Comparison of ENCODE assay signal across 20 cellular contexts in the genomic region with DNA sequence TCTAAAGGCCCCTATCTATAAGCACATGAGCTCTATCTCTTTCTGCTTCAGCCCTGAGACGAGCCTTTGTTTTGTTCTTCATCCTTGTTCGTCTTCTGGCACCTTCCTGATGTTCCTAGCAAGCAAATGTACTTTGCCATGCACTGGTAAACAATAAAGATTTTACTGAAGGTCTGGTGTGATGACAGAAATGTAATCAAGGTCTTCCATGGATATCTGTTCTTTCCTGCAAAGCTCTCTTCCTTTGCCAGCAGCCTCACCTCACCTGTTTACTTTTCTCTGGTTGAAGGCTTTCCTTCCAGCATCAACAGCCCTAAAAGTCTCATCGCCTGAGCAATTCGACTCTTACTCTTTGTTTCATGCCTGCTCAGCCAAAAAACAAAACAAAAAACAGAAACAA.
A peak's percentile ranks its signal among the peaks of the same experiment; 100 is the strongest.
DNase-seq lines count a peak whose midpoint lies in the region; ATAC-seq and TF ChIP-seq lines count a peak whose summit lies in the region.
"Had no signal": no experiment of that assay in that cellular context is flagged by ENCODE, and none has a peak within 500 bp of the region (broad histone marks: within the 10 kb centered on the region; RNA-seq: fewer than 3 reads in every experiment).

No MANE protein-coding gene starts in this region.

- POLR2A ChIA-PET in HEK293T (lab: Yijun Ruan, JAX) = no interaction called here

- H3K4me3 Mint-ChIP-seq in activated naive CD8-positive, alpha-beta T cell treated with anti-CD3 and anti-CD28 coated beads for 36 hours = no peak overlapping the region
- no peak overlapping the region for H3K4me3 Mint-ChIP-seq in activated naive CD8-positive, alpha-beta T cell treated with anti-CD3 and anti-CD28 coated beads, Interleukin-2, amount 50 U/mL, for 24 hours
- H3K4me3 Mint-ChIP-seq: CD14-positive monocyte had no signal

- intact Hi-C loops in left colon (cut with DNase I, micrococcal nuclease) = no loop called here

- DNase-seq in activated naive CD8-positive, alpha-beta T cell treated with anti-CD3 and anti-CD28 coated beads for 36 hours = no peak
- no peak for DNase-seq in activated naive CD8-positive, alpha-beta T cell treated with anti-CD3 and anti-CD28 coated beads, Interleukin-2, amount 50 U/mL, for 24 hours
- DNase-seq in NCI-H345 treated with DMSO at 0.1 percent for 48 hours (lab: John Stamatoyannopoulos, UW; ENCODE audit: unreplicated experiment) = peak; percentile 28
- no peak for DNase-seq in left colon
- no peak for DNase-seq in activated naive CD4-positive, alpha-beta T cell treated with anti-CD3 and anti-CD28 coated beads, Interleukin-2, amount 50 U/mL, for 72 hours (ENCODE audit: low spot score in 2 of 2)
- DNase-seq in HEK293T (ENCODE audit: extremely low spot score) = no peak
- DNase-seq: ACHN, AML-193, GDM1, GOT3, KG1, MV-4-11, NCI-H1417 treated with DMSO at 0.1 percent for 48 hours, NCI-H187 treated with DMSO at 0.1 percent for 48 hours, NCI-H2171 treated with DMSO at 0.1 percent for 48 hours, NCI-H524, NCI-H82, PC-9 had no signal

- peaks cover 11% of the 10 kb centered on the region for H3K4me1 Mint-ChIP-seq in activated naive CD8-positive, alpha-beta T cell treated with anti-CD3 and anti-CD28 coated beads for 36 hours
- H3K4me1 Mint-ChIP-seq in activated naive CD8-positive, alpha-beta T cell treated with anti-CD3 and anti-CD28 coated beads, Interleukin-2, amount 50 U/mL, for 24 hours = peaks cover 10% of the 10 kb centered on the region

- CTCF ChIA-PET in HEK293T (lab: Yijun Ruan, JAX) = no interaction called here

- ATAC-seq in activated naive CD8-positive, alpha-beta T cell treated with anti-CD3 and anti-CD28 coated beads, Interleukin-2, amount 50 U/mL, for 24 hours = no peak
- peak; percentile 66 for ATAC-seq in left colon
- ATAC-seq in activated naive CD4-positive, alpha-beta T cell treated with anti-CD3 and anti-CD28 coated beads, Interleukin-2, amount 50 U/mL, for 72 hours = no peak
- no peak for ATAC-seq in GM21717 (IDR thresholded peaks at IDR 0.05; ENCODE audit: unreplicated experiment)

- no peaks in the 10 kb centered on the region for H3K36me3 Mint-ChIP-seq in activated naive CD8-positive, alpha-beta T cell treated with anti-CD3 and anti-CD28 coated beads for 36 hours
- H3K36me3 Mint-ChIP-seq in activated naive CD8-positive, alpha-beta T cell treated with anti-CD3 and anti-CD28 coated beads, Interleukin-2, amount 50 U/mL, for 24 hours (ENCODE audit: low read depth) = no peaks in the 10 kb centered on the region
- no peaks in the 10 kb centered on the region for H3K36me3 Mint-ChIP-seq in activated naive CD4-positive, alpha-beta T cell treated with anti-CD3 and anti-CD28 coated beads, Interleukin-2, amount 50 U/mL, for 72 hours
- H3K36me3 Mint-ChIP-seq: CD14-positive monocyte had no signal

- H3K27ac Mint-ChIP-seq in activated naive CD8-positive, alpha-beta T cell treated with anti-CD3 and anti-CD28 coated beads for 36 hours = peak overlapping the region; percentile 34
- no peak overlapping the region for H3K27ac Mint-ChIP-seq in activated naive CD8-positive, alpha-beta T cell treated with anti-CD3 and anti-CD28 coated beads, Interleukin-2, amount 50 U/mL, for 24 hours
- no peak overlapping the region for H3K27ac Mint-ChIP-seq in activated naive CD4-positive, alpha-beta T cell treated with anti-CD3 and anti-CD28 coated beads, Interleukin-2, amount 50 U/mL, for 72 hours

- no peaks in the 10 kb centered on the region for H3K9me3 Mint-ChIP-seq in activated naive CD8-positive, alpha-beta T cell treated with anti-CD3 and anti-CD28 coated beads for 36 hours
- no peaks in the 10 kb centered on the region for H3K9me3 Mint-ChIP-seq in activated naive CD8-positive, alpha-beta T cell treated with anti-CD3 and anti-CD28 coated beads, Interleukin-2, amount 50 U/mL, for 24 hours
- H3K9me3 Mint-ChIP-seq in activated naive CD4-positive, alpha-beta T cell treated with anti-CD3 and anti-CD28 coated beads, Interleukin-2, amount 50 U/mL, for 72 hours = no peaks in the 10 kb centered on the region

- H3K27me3 Mint-ChIP-seq in activated naive CD8-positive, alpha-beta T cell treated with anti-CD3 and anti-CD28 coated beads for 36 hours = no peaks in the 10 kb centered on the region
- no peaks in the 10 kb centered on the region for H3K27me3 Mint-ChIP-seq in activated naive CD8-positive, alpha-beta T cell treated with anti-CD3 and anti-CD28 coated beads, Interleukin-2, amount 50 U/mL, for 24 hours

TF ChIP-seq in HEK293T, 16 proteins besides CTCF, POLR2A, EP300 and RAD21:
- TF ChIP-seq TARDBP (IDR thresholded peaks at IDR 0.05) = no peak
- TF ChIP-seq SUZ12 (IDR thresholded peaks at IDR 0.05) = no peak
- TF ChIP-seq PKNOX1 (IDR thresholded peaks at IDR 0.05) = no peak
- TF ChIP-seq HDGF (IDR thresholded peaks at IDR 0.05; ENCODE audit: borderline replicate concordance) = no peak
- TF ChIP-seq BHLHE40 (IDR thresholded peaks at IDR 0.05; ENCODE audit: borderline replicate concordance) = no peak
- TF ChIP-seq FOXA1 (IDR thresholded peaks at IDR 0.05) = no peak
- no peak for TF ChIP-seq ZNF384 (IDR thresholded peaks at IDR 0.05)
- TF ChIP-seq ELF4 (IDR thresholded peaks at IDR 0.05) = no peak
- TF ChIP-seq FOXK2 (IDR thresholded peaks at IDR 0.05) = no peak
- no peak for TF ChIP-seq LEF1 (IDR thresholded peaks at IDR 0.05; ENCODE audit: borderline replicate concordance)
- TF ChIP-seq NFRKB (IDR thresholded peaks at IDR 0.05) = no peak
- TF ChIP-seq ARNT (IDR thresholded peaks at IDR 0.05) = no peak
- no peak for TF ChIP-seq SP1 (IDR thresholded peaks at IDR 0.05)
- TF ChIP-seq L3MBTL2 (conservative IDR thresholded peaks at IDR 0.05) = no peak
- TF ChIP-seq CTBP1 (IDR thresholded peaks at IDR 0.05; ENCODE audit: borderline replicate concordance) = no peak
TF ChIP-seq in HEK293T: peak in this region for 0.
